8 cellular contexts compared by ENCODE assay signal in the genomic region with DNA sequence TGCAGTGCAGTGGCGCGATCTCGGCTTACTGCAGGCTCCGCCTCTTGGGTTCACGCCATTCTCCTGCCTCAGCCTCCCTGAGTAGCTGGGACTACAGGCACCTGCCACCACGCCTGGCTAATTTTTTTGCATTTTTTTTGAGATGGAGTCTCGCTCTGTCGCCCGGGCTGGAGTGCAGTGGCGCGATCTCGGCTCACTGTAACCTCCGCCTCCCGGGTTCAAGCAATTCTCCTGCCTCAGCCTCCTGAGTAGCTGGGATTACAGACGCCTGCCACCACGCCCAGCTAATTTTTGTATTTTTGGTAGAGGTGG. TPM values are rescaled to one million over a fixed set of nuclear protein-coding genes. Genes with fewer than 3 reads are reported as not detected.
DNase-seq lines count a peak whose midpoint lies in the region; ATAC-seq and TF ChIP-seq lines count a peak whose summit lies in the region.
"Not testable (repeated sequence)": the region's sequence is repeated elsewhere in the genome, so short reads cannot be mapped to it uniquely, and the experiment has no call there.

No MANE protein-coding gene starts in this region.

- not testable (repeated sequence) for H3K4me3 ChIP-seq in BLaER1; HEK293 (ENCODE audit: low read depth, low read length); endodermal cell (ENCODE audit: low read length)

- not testable (repeated sequence) for H3K4me3 Mint-ChIP-seq in activated CD8-positive, alpha-beta T cell treated with anti-CD3 and anti-CD28 coated beads for 36 hours; activated naive CD8-positive, alpha-beta T cell treated with anti-CD3 and anti-CD28 coated beads, Interleukin-2, amount 50 U/mL, for 24 hours; endodermal cell; nephron progenitor cell; type B pancreatic cell

- H3K27ac ChIP-seq in BLaER1 (peak overlapping the region; percentile 30; the same call in 1 of the 2 replicates), RWPE1 (peak overlapping the region; percentile 31; the same call in 1 of the 2 replicates)
- H3K27ac ChIP-seq in HEK293 (ENCODE audit: extremely low read depth, low read depth, low read length); endodermal cell (ENCODE audit: low read depth, low read length): not testable (repeated sequence)

- not testable (repeated sequence) for H3K9me3 Mint-ChIP-seq in activated CD8-positive, alpha-beta T cell treated with anti-CD3 and anti-CD28 coated beads for 36 hours; activated naive CD8-positive, alpha-beta T cell treated with anti-CD3 and anti-CD28 coated beads, Interleukin-2, amount 50 U/mL, for 24 hours; endodermal cell; nephron progenitor cell; type B pancreatic cell

- not testable (repeated sequence) for H3K9me3 ChIP-seq in BLaER1; HEK293 (ENCODE audit: control insufficient read depth, insufficient read depth, low read depth, low read length); endodermal cell (ENCODE audit: control insufficient read depth, low read length)

- peaks cover 99% of the 10 kb centered on the region for H3K4me1 ChIP-seq in BLaER1
- peaks cover 17% of the 10 kb centered on the region for H3K4me1 ChIP-seq in HEK293 (ENCODE audit: control insufficient read depth, insufficient read depth, low read length)
- not testable (repeated sequence) for H3K4me1 ChIP-seq in endodermal cell (ENCODE audit: control insufficient read depth, insufficient read depth, low read length)

- POLR2A ChIA-PET in HEK293 (lab: Yijun Ruan, JAX); RWPE1 (lab: Yijun Ruan, JAX; ENCODE audit: low non-redundant PET): not testable (repeated sequence)
- POLR2A ChIA-PET in activated CD8-positive, alpha-beta T cell treated with anti-CD3 and anti-CD28 coated beads for 36 hours (lab: Charles Lee): interaction anchor here (0.8 to 3.2 kb wide), 6 partner anchors 8 to 91 kb away, joined by 3 to 22 read pairs (median 4); no protein-coding TSS in a partner anchor

- H3K4me2 ChIP-seq in BLaER1: peak overlapping the region; percentile 95

- intact Hi-C loops in activated CD8-positive, alpha-beta T cell treated with anti-CD3 and anti-CD28 coated beads for 36 hours (cut with micrococcal nuclease): not testable (repeated sequence)

- peak overlapping the region; percentile 74 for H3K27ac Mint-ChIP-seq in activated CD8-positive, alpha-beta T cell treated with anti-CD3 and anti-CD28 coated beads for 36 hours
- peak overlapping the region; percentile 83 for H3K27ac Mint-ChIP-seq in activated naive CD8-positive, alpha-beta T cell treated with anti-CD3 and anti-CD28 coated beads, Interleukin-2, amount 50 U/mL, for 24 hours
- peak overlapping the region; percentile 76 for H3K27ac Mint-ChIP-seq in endodermal cell
- H3K27ac Mint-ChIP-seq in nephron progenitor cell: peak overlapping the region; percentile 96
- peak overlapping the region; percentile 73 for H3K27ac Mint-ChIP-seq in type B pancreatic cell

- peaks cover 43% of the 10 kb centered on the region for H3K36me3 Mint-ChIP-seq in activated CD8-positive, alpha-beta T cell treated with anti-CD3 and anti-CD28 coated beads for 36 hours (ENCODE audit: low read depth)
- H3K36me3 Mint-ChIP-seq in activated naive CD8-positive, alpha-beta T cell treated with anti-CD3 and anti-CD28 coated beads, Interleukin-2, amount 50 U/mL, for 24 hours (ENCODE audit: low read depth): peaks cover 42% of the 10 kb centered on the region
- H3K36me3 Mint-ChIP-seq in endodermal cell (ENCODE audit: low read depth): peaks cover 55% of the 10 kb centered on the region
- peaks cover 53% of the 10 kb centered on the region for H3K36me3 Mint-ChIP-seq in nephron progenitor cell (ENCODE audit: low read depth)
- H3K36me3 Mint-ChIP-seq in type B pancreatic cell: peaks cover 12% of the 10 kb centered on the region

- ATAC-seq in activated CD8-positive, alpha-beta T cell treated with anti-CD3 and anti-CD28 coated beads for 36 hours; activated naive CD8-positive, alpha-beta T cell treated with anti-CD3 and anti-CD28 coated beads, Interleukin-2, amount 50 U/mL, for 24 hours: not testable (repeated sequence)

- peaks cover 100% of the 10 kb centered on the region for H4K20me1 ChIP-seq in BLaER1

- H3K27me3 Mint-ChIP-seq in activated CD8-positive, alpha-beta T cell treated with anti-CD3 and anti-CD28 coated beads for 36 hours; activated naive CD8-positive, alpha-beta T cell treated with anti-CD3 and anti-CD28 coated beads, Interleukin-2, amount 50 U/mL, for 24 hours; endodermal cell (ENCODE audit: insufficient read depth); nephron progenitor cell (ENCODE audit: low read depth, poor library complexity); type B pancreatic cell: not testable (repeated sequence)

- not testable (repeated sequence) for TF ChIP-seq CTCF in HEK293 (tag by site-specific recombination; IDR thresholded peaks at IDR 0.05); RWPE1 (conservative IDR thresholded peaks at IDR 0.05; ENCODE audit: low read depth); activated CD8-positive, alpha-beta T cell treated with anti-CD3 and anti-CD28 coated beads for 36 hours (IDR thresholded peaks at IDR 0.05); endodermal cell (conservative IDR thresholded peaks at IDR 0.05); nephron progenitor cell (IDR thresholded peaks at IDR 0.05); type B pancreatic cell (conservative IDR thresholded peaks at IDR 0.05)

- 91 to 95% methylated on average over 5 to 16 of the region's 16 CpGs for WGBS in endodermal cell (ENCODE audit: insufficient coverage in 1 of 2, insufficient read length in 1 of 2), 2 experiments

- H3K9ac ChIP-seq in BLaER1: peak overlapping the region; percentile 42; the same call in 1 of the 2 replicates
- H3K9ac ChIP-seq in endodermal cell (ENCODE audit: extremely low read depth, low read length, poor library complexity, severe bottlenecking): not testable (repeated sequence)

- H3K4me1 Mint-ChIP-seq in activated CD8-positive, alpha-beta T cell treated with anti-CD3 and anti-CD28 coated beads for 36 hours (ENCODE audit: low read depth): peaks cover 57% of the 10 kb centered on the region
- peaks cover 71% of the 10 kb centered on the region for H3K4me1 Mint-ChIP-seq in activated naive CD8-positive, alpha-beta T cell treated with anti-CD3 and anti-CD28 coated beads, Interleukin-2, amount 50 U/mL, for 24 hours
- H3K4me1 Mint-ChIP-seq in endodermal cell (peaks cover 13% of the 10 kb centered on the region), nephron progenitor cell (peaks cover 29% of the 10 kb centered on the region), type B pancreatic cell (ENCODE audit: unreplicated experiment) (peaks cover 25% of the 10 kb centered on the region)

- H3K36me3 ChIP-seq in BLaER1 (peaks cover 76% of the 10 kb centered on the region), HEK293 (ENCODE audit: control insufficient read depth in 2 of 2, insufficient read depth in 1 of 2, low read length in 2 of 2) (peaks cover 10 to 46% of the 10 kb centered on the region in 2 experiments; a peak in 2 of 3 replicates), endodermal cell (ENCODE audit: control insufficient read depth, insufficient read depth, low read length) (peaks cover 77% of the 10 kb centered on the region)

- CTCF ChIA-PET in HEK293 (lab: Yijun Ruan, JAX); RWPE1 (lab: Yijun Ruan, JAX); activated CD8-positive, alpha-beta T cell treated with anti-CD3 and anti-CD28 coated beads for 36 hours (lab: Charles Lee): not testable (repeated sequence)

- not testable (repeated sequence) for H3K27me3 ChIP-seq in BLaER1; endodermal cell (ENCODE audit: control insufficient read depth, insufficient read depth, low read length, poor library complexity, severe bottlenecking)

- not testable (repeated sequence) for DNase-seq in RWPE1 (ENCODE audit: low spot score); activated CD8-positive, alpha-beta T cell treated with anti-CD3 and anti-CD28 coated beads for 36 hours; activated naive CD8-positive, alpha-beta T cell treated with anti-CD3 and anti-CD28 coated beads, Interleukin-2, amount 50 U/mL, for 24 hours; endodermal cell; nephron progenitor cell; type B pancreatic cell (ENCODE audit: extremely low spot score, unreplicated experiment)

RNA-seq across cellular contexts. Expression of a gene that starts 9.1 kb away (rescaled TPM):
- total RNA-seq in activated CD8-positive, alpha-beta T cell treated with anti-CD3 and anti-CD28 coated beads for 36 hours: 100 to 1,000 TPM; 435 to 450 TPM
- 100 to 1,000 TPM; 625 to 629 TPM for total RNA-seq in endodermal cell
- polyA plus RNA-seq in endodermal cell (2013, experiment 1 of 2): 488 TPM
- 451 TPM for polyA plus RNA-seq in endodermal cell (2013, experiment 2 of 2)
- 297 and 524 TPM in 2 replicates for total RNA-seq in type B pancreatic cell (ENCODE audit: low replicate concordance)

RNA-seq across cellular contexts. Expression of a gene that starts 37.9 kb away (rescaled TPM):
- total RNA-seq in activated CD8-positive, alpha-beta T cell treated with anti-CD3 and anti-CD28 coated beads for 36 hours: 10 to 100 TPM; 66.0 to 71.4 TPM
- 100 to 1,000 TPM; 106 to 240 TPM for total RNA-seq in endodermal cell
- 160 TPM for polyA plus RNA-seq in endodermal cell (2013, experiment 1 of 2)
- 130 TPM for polyA plus RNA-seq in endodermal cell (2013, experiment 2 of 2)
- 148 and 227 TPM in 2 replicates for total RNA-seq in type B pancreatic cell (ENCODE audit: low replicate concordance)

RNA-seq across cellular contexts. Expression of a gene that starts 38.0 kb away (rescaled TPM):
- 10 to 100 TPM; 56.8 to 61.8 TPM for total RNA-seq in activated CD8-positive, alpha-beta T cell treated with anti-CD3 and anti-CD28 coated beads for 36 hours
- 10 to 100 TPM; 36.8 to 40.0 TPM for total RNA-seq in endodermal cell
- polyA plus RNA-seq in endodermal cell (2013, experiment 1 of 2): 30.3 TPM
- polyA plus RNA-seq in endodermal cell (2013, experiment 2 of 2): 30.3 TPM
- total RNA-seq in type B pancreatic cell (ENCODE audit: low replicate concordance): 39.2 and 67.7 TPM in 2 replicates

RNA-seq across cellular contexts. Expression of a gene that starts 54.7 kb away (rescaled TPM):
- 100 to 1,000 TPM; 151 to 153 TPM for total RNA-seq in activated CD8-positive, alpha-beta T cell treated with anti-CD3 and anti-CD28 coated beads for 36 hours
- 100 to 1,000 TPM; 118 to 136 TPM for total RNA-seq in endodermal cell
- polyA plus RNA-seq in endodermal cell (2013, experiment 1 of 2): 79.4 TPM
- 78.8 TPM for polyA plus RNA-seq in endodermal cell (2013, experiment 2 of 2)
- 119 and 123 TPM in 2 replicates for total RNA-seq in type B pancreatic cell (ENCODE audit: low replicate concordance)
